10 cellular contexts compared by ENCODE assay signal in the genomic region with DNA sequence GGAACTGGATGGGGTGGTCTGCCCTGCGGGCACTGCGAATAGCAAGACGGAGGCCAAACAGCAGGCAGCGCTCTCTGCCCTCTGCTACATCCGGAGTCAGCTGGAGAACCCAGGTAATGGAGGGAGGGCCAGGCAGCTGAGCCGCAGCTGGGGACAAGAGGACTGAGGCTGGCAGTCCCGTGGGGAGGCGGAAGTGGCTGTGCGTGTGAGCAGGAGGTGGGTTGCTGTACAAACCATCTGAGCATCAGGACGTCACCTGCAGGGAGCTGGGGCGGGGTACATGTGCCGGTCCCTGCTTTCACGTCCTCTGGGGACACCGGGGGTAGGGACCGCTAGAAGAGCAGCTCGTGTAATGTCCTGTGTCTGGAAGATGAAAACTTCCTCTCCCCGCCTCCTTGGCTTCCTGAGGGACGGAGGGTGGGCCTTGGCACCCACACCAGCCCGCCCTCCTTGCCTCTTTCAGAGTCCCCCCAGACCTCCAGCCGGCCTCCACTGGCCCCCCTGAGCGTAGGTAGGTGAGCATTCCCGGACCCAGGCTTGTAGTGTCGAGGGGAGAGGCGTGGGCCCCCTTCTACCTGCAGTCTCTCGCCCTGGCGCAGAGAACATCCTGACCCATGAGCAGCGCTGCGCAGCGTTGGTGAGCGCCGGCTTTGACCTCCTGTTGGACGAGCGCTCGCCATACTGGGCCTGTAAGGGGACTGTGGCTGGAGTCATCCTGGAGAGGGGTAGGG. TPM values are rescaled to one million over a fixed set of nuclear protein-coding genes. Genes with fewer than 3 reads are reported as not detected.
DNase-seq lines count a peak whose midpoint lies in the region; ATAC-seq, FAIRE-seq and TF ChIP-seq lines count a peak whose summit lies in the region.
"Had no signal": no experiment of that assay in that cellular context is flagged by ENCODE, and none has a peak within 500 bp of the region (broad histone marks: within the 10 kb centered on the region; RNA-seq: fewer than 3 reads in every experiment).

No MANE protein-coding gene starts in this region.

- no TSS peak for BruUV-seq in HepG2 (replicated peaks; lab: Mats Ljungman, UMichigan)

- TF ChIP-seq RAD21 in HepG2 (CRISPR knock-in tag; IDR thresholded peaks at IDR 0.05) = no peak

- no peaks in the 10 kb centered on the region for H3K9me3 Mint-ChIP-seq in activated naive CD4-positive, alpha-beta T cell treated with anti-CD3 and anti-CD28 coated beads, Interleukin-2, amount 50 U/mL, for 24 hours
- no peaks in the 10 kb centered on the region for H3K9me3 Mint-ChIP-seq in stimulated activated naive CD8-positive, alpha-beta T cell treated with anti-CD3 and anti-CD28 coated beads, Interleukin-15, Interleukin-2, amounts not matched to agents 100 ng/mL and 50 ng/mL, for 24 hours
- H3K9me3 Mint-ChIP-seq: nephron had no signal

- H3K9ac ChIP-seq in HepG2 (ENCODE audit: insufficient read depth, low read depth, low read length) = no peak overlapping the region

- H3K27ac Mint-ChIP-seq in activated naive CD4-positive, alpha-beta T cell treated with anti-CD3 and anti-CD28 coated beads, Interleukin-2, amount 50 U/mL, for 24 hours = peak overlapping the region; percentile 51
- peak overlapping the region; percentile 76 for H3K27ac Mint-ChIP-seq in stimulated activated naive CD8-positive, alpha-beta T cell treated with anti-CD3 and anti-CD28 coated beads, Interleukin-15, Interleukin-2, amounts not matched to agents 100 ng/mL and 50 ng/mL, for 24 hours
- H3K27ac Mint-ChIP-seq: nephron had no signal

- ATAC-seq in HepG2 = no peak
- no peak for ATAC-seq in right lobe of liver
- no peak for ATAC-seq in HG03139 (IDR thresholded peaks at IDR 0.05; ENCODE audit: unreplicated experiment)
- no peak for ATAC-seq in GM18873 (IDR thresholded peaks at IDR 0.05; ENCODE audit: low FRiP score, unreplicated experiment)

- no peaks in the 10 kb centered on the region for H3K79me2 ChIP-seq in HepG2 (ENCODE audit: insufficient read depth, low read length)

- no peak for DNase-seq in HepG2 (ENCODE audit: low spot score)
- no peak for DNase-seq in right lobe of liver
- peak; percentile 14 to 54 for DNase-seq in NCI-H187 (lab: John Stamatoyannopoulos, UW)
- no peak for DNase-seq in Kasumi-1 (lab: John Stamatoyannopoulos, UW)
- DNase-seq: amygdala had no signal

- H3K4me1 Mint-ChIP-seq in activated naive CD4-positive, alpha-beta T cell treated with anti-CD3 and anti-CD28 coated beads, Interleukin-2, amount 50 U/mL, for 24 hours = peaks cover 18% of the 10 kb centered on the region
- H3K4me1 Mint-ChIP-seq in stimulated activated naive CD8-positive, alpha-beta T cell treated with anti-CD3 and anti-CD28 coated beads, Interleukin-15, Interleukin-2, amounts not matched to agents 100 ng/mL and 50 ng/mL, for 24 hours (ENCODE audit: low read depth) = peaks cover 18% of the 10 kb centered on the region
- H3K4me1 Mint-ChIP-seq: nephron had no signal

- no peaks in the 10 kb centered on the region for H3K36me3 ChIP-seq in HepG2 (replicated peaks in 1 of 2; ENCODE audit: control insufficient read depth in 1 of 2, insufficient read depth in 2 of 2, low read length in 2 of 2)
- H3K36me3 ChIP-seq in right lobe of liver = no peaks in the 10 kb centered on the region

- TF ChIP-seq CTCF in HepG2 (CRISPR knock-in tag; IDR thresholded peaks at IDR 0.05) = no peak
- no peak for TF ChIP-seq CTCF in right lobe of liver (IDR thresholded peaks at IDR 0.05)

- CTCF ChIA-PET in HepG2 (lab: Yijun Ruan, JAX; ENCODE audit: low intra/inter-chr PET ratio, low total read pairs) = no interaction called here

- H3K4me2 ChIP-seq in HepG2 (ENCODE audit: low read depth, low read length) = no peak overlapping the region

- H2AFZ ChIP-seq in HepG2 (ENCODE audit: low read length) = no peak overlapping the region

- H3K27ac ChIP-seq in HepG2 (ENCODE audit: extremely low read length, insufficient read depth, low read length) = no peak overlapping the region
- H3K27ac ChIP-seq in right lobe of liver = no peak overlapping the region

- WGBS in HepG2 (ENCODE audit: low lambda C conversion rate) = 53% methylated on average over 11 of the region's 34 CpGs
- WGBS in right lobe of liver (ENCODE audit: insufficient coverage, low coverage, low lambda C conversion rate, missing lambda C conversion rate) = 70% methylated on average over 8 of the region's 34 CpGs

- POLR2A ChIA-PET in HepG2 (lab: Yijun Ruan, JAX) = no interaction called here

- peak overlapping the region; percentile 76 for H3K4me3 Mint-ChIP-seq in activated naive CD4-positive, alpha-beta T cell treated with anti-CD3 and anti-CD28 coated beads, Interleukin-2, amount 50 U/mL, for 24 hours
- H3K4me3 Mint-ChIP-seq in stimulated activated naive CD8-positive, alpha-beta T cell treated with anti-CD3 and anti-CD28 coated beads, Interleukin-15, Interleukin-2, amounts not matched to agents 100 ng/mL and 50 ng/mL, for 24 hours = peak overlapping the region; percentile 70
- H3K4me3 Mint-ChIP-seq: nephron had no signal

- H3K36me3 Mint-ChIP-seq in activated naive CD4-positive, alpha-beta T cell treated with anti-CD3 and anti-CD28 coated beads, Interleukin-2, amount 50 U/mL, for 24 hours = no peaks in the 10 kb centered on the region
- no peaks in the 10 kb centered on the region for H3K36me3 Mint-ChIP-seq in stimulated activated naive CD8-positive, alpha-beta T cell treated with anti-CD3 and anti-CD28 coated beads, Interleukin-15, Interleukin-2, amounts not matched to agents 100 ng/mL and 50 ng/mL, for 24 hours (ENCODE audit: low read depth)

- H3K4me3 ChIP-seq in HepG2 (replicated peaks in 1 of 3; ENCODE audit: insufficient read depth in 1 of 3, low read depth in 2 of 3, low read length in 3 of 3) = no peak overlapping the region
- H3K4me3 ChIP-seq in right lobe of liver = no peak overlapping the region

- no peak for TF ChIP-seq EP300 in HepG2 (IDR thresholded peaks at IDR 0.05; ENCODE audit: low read depth in 2 of 2, low read length in 2 of 2)
- TF ChIP-seq EP300 in HepG2 (CRISPR knock-in tag; IDR thresholded peaks at IDR 0.05; ENCODE audit: borderline replicate concordance) = no peak

- intact Hi-C loops in HepG2 (cut with micrococcal nuclease; ENCODE audit: unreplicated experiment) = loop anchor here (5.0 kb wide), 1 partner anchor 532 kb away; no protein-coding TSS in a partner anchor
- intact Hi-C loops in right lobe of liver (cut with DNase I) = no loop called here

- FAIRE-seq in HepG2 (lab: Jason Lieb, UNC) = no peak

- no peaks in the 10 kb centered on the region for H4K20me1 ChIP-seq in HepG2 (ENCODE audit: insufficient read depth, low read length)

- peaks cover 25 to 69% of the 10 kb centered on the region in 2 experiments; a peak in 4 of 5 replicates for H3K27me3 ChIP-seq in HepG2 (ENCODE audit: control insufficient read depth in 1 of 2, insufficient read depth in 2 of 2, low read length in 2 of 2)
- H3K27me3 ChIP-seq in right lobe of liver = no peaks in the 10 kb centered on the region

- no peaks in the 10 kb centered on the region for H3K27me3 Mint-ChIP-seq in activated naive CD4-positive, alpha-beta T cell treated with anti-CD3 and anti-CD28 coated beads, Interleukin-2, amount 50 U/mL, for 24 hours
- no peaks in the 10 kb centered on the region for H3K27me3 Mint-ChIP-seq in stimulated activated naive CD8-positive, alpha-beta T cell treated with anti-CD3 and anti-CD28 coated beads, Interleukin-15, Interleukin-2, amounts not matched to agents 100 ng/mL and 50 ng/mL, for 24 hours

- in situ Hi-C loops in HepG2 (cut with HindIII; ENCODE audit: extremely low pct_ligation_motif_present, low pct_unique_long_range_greater_than_20kb) = loop anchor here (25.0 kb wide), 1 partner anchor 232 kb away; the partner anchor contains the start of genes NECAB2 and OSGIN1

- H3K9me3 ChIP-seq in HepG2 (ENCODE audit: low read length) (no peaks in the 10 kb centered on the region), right lobe of liver (no peaks in the 10 kb centered on the region)

- H3K4me1 ChIP-seq in HepG2 (ENCODE audit: insufficient read depth, low read length) (no peaks in the 10 kb centered on the region), right lobe of liver (no peaks in the 10 kb centered on the region)

- no peak for TF ChIP-seq POLR2A in HepG2 (IDR thresholded peaks at IDR 0.05; ENCODE audit: insufficient read depth in 1 of 2, low read depth in 2 of 2, low read length in 2 of 2)
- TF ChIP-seq POLR2A in right lobe of liver (IDR thresholded peaks at IDR 0.05) = no peak

RNA-seq across cellular contexts. Expression of gene ADAD2, which starts 3.7 kb away (rescaled TPM):
- not detected in 2 replicates for total RNA-seq in HepG2 (2016; rRNA removed; fragmentation: Illumina TruSeq; extraction: Trizol)
- not detected in 2 replicates for total RNA-seq in HepG2 (2016; cell fraction: cytosol; rRNA removed; fragmentation: Illumina TruSeq; extraction: Trizol; ENCODE audit: low read depth)
- total RNA-seq in HepG2 (2016; cell fraction: insoluble cytoplasmic fraction; rRNA removed; fragmentation: Illumina TruSeq; extraction: Trizol) = not detected in 2 replicates
- total RNA-seq in HepG2 (2016; cell fraction: membrane; rRNA removed; fragmentation: Illumina TruSeq; extraction: Trizol) = not detected in 2 replicates
- not detected in 2 replicates for total RNA-seq in HepG2 (2016; cell fraction: nucleus; rRNA removed; fragmentation: Illumina TruSeq; extraction: Trizol)
- not detected in 2 replicates for polyA plus RNA-seq in HepG2 (2011; rRNA removed)
- polyA plus RNA-seq in HepG2 (2011; cell fraction: cytosol; rRNA removed) = 0.03 TPM in 1 of 2 replicates, not detected in the other
- polyA plus RNA-seq in HepG2 (2011; cell fraction: nucleus; rRNA removed) = not detected in 2 replicates
- not detected in 2 replicates for polyA plus RNA-seq in HepG2 (2012)
- polyA plus RNA-seq in HepG2 (2016; cell fraction: cytosol; fragmentation: Illumina TruSeq; extraction: Trizol; ENCODE audit: low read depth) = not detected in 2 replicates
- not detected in 2 replicates for polyA plus RNA-seq in HepG2 (2016; cell fraction: insoluble cytoplasmic fraction; fragmentation: Illumina TruSeq; extraction: Trizol; ENCODE audit: low read depth)
- polyA plus RNA-seq in HepG2 (2016; cell fraction: membrane; fragmentation: Illumina TruSeq; extraction: Trizol; ENCODE audit: low read depth) = not detected in 2 replicates
- not detected in 2 replicates for polyA plus RNA-seq in HepG2 (2016; cell fraction: nucleus; fragmentation: Illumina TruSeq; extraction: Trizol; ENCODE audit: insufficient read depth, low read depth)
- polyA minus RNA-seq in HepG2 (2011; rRNA and poly(A)+ RNA removed; ENCODE audit: low replicate concordance) = not detected in 2 replicates
- polyA minus RNA-seq in HepG2 (2011; cell fraction: cytosol; rRNA and poly(A)+ RNA removed) = not detected in 2 replicates
- polyA minus RNA-seq in HepG2 (2011; cell fraction: nucleus; rRNA and poly(A)+ RNA removed) = not detected in 2 replicates
- total RNA-seq in right lobe of liver = 1 to 10 TPM in 1 of 6 experiments, under 1 TPM in 1, not detected in 4; 0.87 to 1.0 TPM

RNA-seq across cellular contexts. Expression of gene TAF1C, which starts 7.8 kb away (rescaled TPM):
- total RNA-seq in HepG2 (2016; rRNA removed; fragmentation: Illumina TruSeq; extraction: Trizol) = 8.3 and 15.6 TPM in 2 replicates
- 9.0 and 11.9 TPM in 2 replicates for total RNA-seq in HepG2 (2016; cell fraction: cytosol; rRNA removed; fragmentation: Illumina TruSeq; extraction: Trizol; ENCODE audit: low read depth)
- 5.7 and 17.7 TPM in 2 replicates for total RNA-seq in HepG2 (2016; cell fraction: insoluble cytoplasmic fraction; rRNA removed; fragmentation: Illumina TruSeq; extraction: Trizol)
- total RNA-seq in HepG2 (2016; cell fraction: membrane; rRNA removed; fragmentation: Illumina TruSeq; extraction: Trizol) = 9.2 and 10.3 TPM in 2 replicates
- total RNA-seq in HepG2 (2016; cell fraction: nucleus; rRNA removed; fragmentation: Illumina TruSeq; extraction: Trizol) = 33.5 and 39.8 TPM in 2 replicates
- polyA plus RNA-seq in HepG2 (2011; rRNA removed) = 20.8 and 25.2 TPM in 2 replicates
- 6.5 and 8.8 TPM in 2 replicates for polyA plus RNA-seq in HepG2 (2011; cell fraction: cytosol; rRNA removed)
- 318 and 424 TPM in 2 replicates for polyA plus RNA-seq in HepG2 (2011; cell fraction: nucleus; rRNA removed)
- 24.5 and 34.3 TPM in 2 replicates for polyA plus RNA-seq in HepG2 (2012)
- 1.1 and 1.7 TPM in 2 replicates for polyA plus RNA-seq in HepG2 (2016; cell fraction: cytosol; fragmentation: Illumina TruSeq; extraction: Trizol; ENCODE audit: low read depth)
- 9.1 and 13.0 TPM in 2 replicates for polyA plus RNA-seq in HepG2 (2016; cell fraction: insoluble cytoplasmic fraction; fragmentation: Illumina TruSeq; extraction: Trizol; ENCODE audit: low read depth)
- polyA plus RNA-seq in HepG2 (2016; cell fraction: membrane; fragmentation: Illumina TruSeq; extraction: Trizol; ENCODE audit: low read depth) = 1.9 and 2.6 TPM in 2 replicates
- polyA plus RNA-seq in HepG2 (2016; cell fraction: nucleus; fragmentation: Illumina TruSeq; extraction: Trizol; ENCODE audit: insufficient read depth, low read depth) = 119 and 132 TPM in 2 replicates
- polyA minus RNA-seq in HepG2 (2011; rRNA and poly(A)+ RNA removed; ENCODE audit: low replicate concordance) = 40.8 and 57.1 TPM in 2 replicates
- 4.0 and 5.1 TPM in 2 replicates for polyA minus RNA-seq in HepG2 (2011; cell fraction: cytosol; rRNA and poly(A)+ RNA removed)
- polyA minus RNA-seq in HepG2 (2011; cell fraction: nucleus; rRNA and poly(A)+ RNA removed) = 62.5 and 75.1 TPM in 2 replicates
- 10 to 100 TPM; 11.0 to 28.3 (median 19.3) TPM for total RNA-seq in right lobe of liver

RNA-seq across cellular contexts. Expression of gene KCNG4, which starts 45.2 kb away (rescaled TPM):
- total RNA-seq in HepG2 (2016; rRNA removed; fragmentation: Illumina TruSeq; extraction: Trizol) (not detected in 2 replicates), right lobe of liver (not detected)
- total RNA-seq in HepG2 (2016; cell fraction: cytosol; rRNA removed; fragmentation: Illumina TruSeq; extraction: Trizol; ENCODE audit: low read depth) = not detected in 2 replicates
- total RNA-seq in HepG2 (2016; cell fraction: insoluble cytoplasmic fraction; rRNA removed; fragmentation: Illumina TruSeq; extraction: Trizol) = not detected in 2 replicates
- not detected in 2 replicates for total RNA-seq in HepG2 (2016; cell fraction: membrane; rRNA removed; fragmentation: Illumina TruSeq; extraction: Trizol)
- total RNA-seq in HepG2 (2016; cell fraction: nucleus; rRNA removed; fragmentation: Illumina TruSeq; extraction: Trizol) = not detected in 2 replicates
- polyA plus RNA-seq in HepG2 (2011; rRNA removed) = not detected in 2 replicates
- polyA plus RNA-seq in HepG2 (2011; cell fraction: cytosol; rRNA removed) = not detected in 2 replicates
- polyA plus RNA-seq in HepG2 (2011; cell fraction: nucleus; rRNA removed) = not detected in 2 replicates
- not detected in 2 replicates for polyA plus RNA-seq in HepG2 (2012)
- not detected in 2 replicates for polyA plus RNA-seq in HepG2 (2016; cell fraction: cytosol; fragmentation: Illumina TruSeq; extraction: Trizol; ENCODE audit: low read depth)
- polyA plus RNA-seq in HepG2 (2016; cell fraction: insoluble cytoplasmic fraction; fragmentation: Illumina TruSeq; extraction: Trizol; ENCODE audit: low read depth) = not detected in 2 replicates
- not detected in 2 replicates for polyA plus RNA-seq in HepG2 (2016; cell fraction: membrane; fragmentation: Illumina TruSeq; extraction: Trizol; ENCODE audit: low read depth)
- polyA plus RNA-seq in HepG2 (2016; cell fraction: nucleus; fragmentation: Illumina TruSeq; extraction: Trizol; ENCODE audit: insufficient read depth, low read depth) = not detected in 2 replicates
- polyA minus RNA-seq in HepG2 (2011; rRNA and poly(A)+ RNA removed; ENCODE audit: low replicate concordance) = 0.02 TPM in 1 of 2 replicates, not detected in the other
- not detected in 2 replicates for polyA minus RNA-seq in HepG2 (2011; cell fraction: cytosol; rRNA and poly(A)+ RNA removed)
- polyA minus RNA-seq in HepG2 (2011; cell fraction: nucleus; rRNA and poly(A)+ RNA removed) = not detected in 2 replicates

RNA-seq across cellular contexts. Expression of gene DNAAF1, which starts 49.5 kb away (rescaled TPM):
- 0.04 TPM in 1 of 2 replicates, not detected in the other for total RNA-seq in HepG2 (2016; rRNA removed; fragmentation: Illumina TruSeq; extraction: Trizol)
- not detected in 2 replicates for total RNA-seq in HepG2 (2016; cell fraction: cytosol; rRNA removed; fragmentation: Illumina TruSeq; extraction: Trizol; ENCODE audit: low read depth)
- total RNA-seq in HepG2 (2016; cell fraction: insoluble cytoplasmic fraction; rRNA removed; fragmentation: Illumina TruSeq; extraction: Trizol) = 0.09 TPM in 1 of 2 replicates, not detected in the other
- 0.21 and 0.28 TPM in 2 replicates for total RNA-seq in HepG2 (2016; cell fraction: membrane; rRNA removed; fragmentation: Illumina TruSeq; extraction: Trizol)
- 0.22 and 0.25 TPM in 2 replicates for total RNA-seq in HepG2 (2016; cell fraction: nucleus; rRNA removed; fragmentation: Illumina TruSeq; extraction: Trizol)
- polyA plus RNA-seq in HepG2 (2011; rRNA removed) = 0.07 TPM in 1 of 2 replicates, not detected in the other
- polyA plus RNA-seq in HepG2 (2011; cell fraction: cytosol; rRNA removed) = not detected in 2 replicates
- polyA plus RNA-seq in HepG2 (2011; cell fraction: nucleus; rRNA removed) = 0.10 and 0.48 TPM in 2 replicates
- 0.09 TPM in 1 of 2 replicates, not detected in the other for polyA plus RNA-seq in HepG2 (2012)
- polyA plus RNA-seq in HepG2 (2016; cell fraction: cytosol; fragmentation: Illumina TruSeq; extraction: Trizol; ENCODE audit: low read depth) = not detected in 2 replicates
- not detected in 2 replicates for polyA plus RNA-seq in HepG2 (2016; cell fraction: insoluble cytoplasmic fraction; fragmentation: Illumina TruSeq; extraction: Trizol; ENCODE audit: low read depth)
- polyA plus RNA-seq in HepG2 (2016; cell fraction: membrane; fragmentation: Illumina TruSeq; extraction: Trizol; ENCODE audit: low read depth) = not detected in 2 replicates
- 0.35 and 0.44 TPM in 2 replicates for polyA plus RNA-seq in HepG2 (2016; cell fraction: nucleus; fragmentation: Illumina TruSeq; extraction: Trizol; ENCODE audit: insufficient read depth, low read depth)
- polyA minus RNA-seq in HepG2 (2011; rRNA and poly(A)+ RNA removed; ENCODE audit: low replicate concordance) = 0.37 TPM in 1 of 2 replicates, not detected in the other
- not detected in 2 replicates for polyA minus RNA-seq in HepG2 (2011; cell fraction: cytosol; rRNA and poly(A)+ RNA removed)
- 0.37 TPM in 1 of 2 replicates, not detected in the other for polyA minus RNA-seq in HepG2 (2011; cell fraction: nucleus; rRNA and poly(A)+ RNA removed)
- total RNA-seq in right lobe of liver = 1 to 10 TPM in 3 of 6 experiments, under 1 TPM in 1, not detected in 2; 0.37 to 5.6 (median 2.1) TPM

RNA-seq across cellular contexts. Expression of gene HSDL1, which starts 49.7 kb away (rescaled TPM):
- 41.0 and 49.7 TPM in 2 replicates for total RNA-seq in HepG2 (2016; rRNA removed; fragmentation: Illumina TruSeq; extraction: Trizol)
- total RNA-seq in HepG2 (2016; cell fraction: cytosol; rRNA removed; fragmentation: Illumina TruSeq; extraction: Trizol; ENCODE audit: low read depth) = 7.8 and 9.0 TPM in 2 replicates
- total RNA-seq in HepG2 (2016; cell fraction: insoluble cytoplasmic fraction; rRNA removed; fragmentation: Illumina TruSeq; extraction: Trizol) = 44.0 and 52.4 TPM in 2 replicates
- total RNA-seq in HepG2 (2016; cell fraction: membrane; rRNA removed; fragmentation: Illumina TruSeq; extraction: Trizol) = 24.0 and 24.1 TPM in 2 replicates
- total RNA-seq in HepG2 (2016; cell fraction: nucleus; rRNA removed; fragmentation: Illumina TruSeq; extraction: Trizol) = 44.3 and 51.5 TPM in 2 replicates
- polyA plus RNA-seq in HepG2 (2011; rRNA removed) = 38.5 and 49.2 TPM in 2 replicates
- polyA plus RNA-seq in HepG2 (2011; cell fraction: cytosol; rRNA removed) = 16.7 and 25.9 TPM in 2 replicates
- 63.7 and 74.4 TPM in 2 replicates for polyA plus RNA-seq in HepG2 (2011; cell fraction: nucleus; rRNA removed)
- 37.4 and 44.3 TPM in 2 replicates for polyA plus RNA-seq in HepG2 (2012)
- polyA plus RNA-seq in HepG2 (2016; cell fraction: cytosol; fragmentation: Illumina TruSeq; extraction: Trizol; ENCODE audit: low read depth) = 4.0 and 5.2 TPM in 2 replicates
- 31.8 and 35.8 TPM in 2 replicates for polyA plus RNA-seq in HepG2 (2016; cell fraction: insoluble cytoplasmic fraction; fragmentation: Illumina TruSeq; extraction: Trizol; ENCODE audit: low read depth)
- polyA plus RNA-seq in HepG2 (2016; cell fraction: membrane; fragmentation: Illumina TruSeq; extraction: Trizol; ENCODE audit: low read depth) = 9.4 and 9.5 TPM in 2 replicates
- polyA plus RNA-seq in HepG2 (2016; cell fraction: nucleus; fragmentation: Illumina TruSeq; extraction: Trizol; ENCODE audit: insufficient read depth, low read depth) = 82.3 and 86.1 TPM in 2 replicates
- 16.9 and 31.3 TPM in 2 replicates for polyA minus RNA-seq in HepG2 (2011; rRNA and poly(A)+ RNA removed; ENCODE audit: low replicate concordance)
- 17.4 and 22.4 TPM in 2 replicates for polyA minus RNA-seq in HepG2 (2011; cell fraction: cytosol; rRNA and poly(A)+ RNA removed)
- polyA minus RNA-seq in HepG2 (2011; cell fraction: nucleus; rRNA and poly(A)+ RNA removed) = 37.8 and 49.3 TPM in 2 replicates
- 1 to 10 TPM; 4.3 to 8.1 (median 6.2) TPM for total RNA-seq in right lobe of liver

Comparison
In these comparisons a context has a peak if more than half of its experiments do, and no peak if none do; other contexts are left out.
1. DNase-seq: peak in NCI-H187 (2 of 2); none in HepG2 (single experiment), right lobe of liver (0 of 3) and Kasumi-1 (0 of 2).